ENCODE assay signal across 29 cellular contexts in genomic region chr15:88863412-88863811, GRCh38.
"Had no signal": no experiment of that assay in that cellular context is flagged by ENCODE, and none has a peak within 500 bp of the region (broad histone marks: within the 10 kb centered on the region; RNA-seq: fewer than 3 reads in every experiment).

No MANE protein-coding gene starts in this region.

- H3K4me3 Mint-ChIP-seq: stimulated activated effector memory CD8-positive, alpha-beta T cell treated with anti-CD3 and anti-CD28 coated beads, Interleukin-12 subunit alpha, Interleukin-12 subunit beta, amount 100 ng/mL, for 72 hours; stimulated activated memory B cell treated with anti-CD40 and anti-IgM and Interleukin-4, amounts not matched to agents 10 μg/mL and 1 μg/mL and 100 μg/mL, for 72 hours; stimulated activated naive B cell treated with anti-CD40 and anti-IgM and Interleukin-4, amounts not matched to agents 10 μg/mL and 1 μg/mL and 100 μg/mL, for 72 hours; stimulated activated naive CD8-positive, alpha-beta T cell treated with anti-CD3 and anti-CD28 coated beads, Interleukin-15, amount 100 ng/mL, for 72 hours; stimulated activated naive CD8-positive, alpha-beta T cell treated with anti-CD3 and anti-CD28 coated beads, Interleukin-15, Interleukin-2, amounts not matched to agents 100 ng/mL and 50 ng/mL, for 24 hours; type B pancreatic cell had no signal

- DNase-seq: stimulated activated CD4-positive, alpha-beta T cell treated with anti-CD3 and anti-CD28 coated beads, Interleukin-2, amount 100 ng/mL, for 48 hours; stimulated activated CD4-positive, alpha-beta T cell treated with anti-CD3 and anti-CD28 coated beads, Interleukin-4, amount 100 ng/mL, for 1 hour; stimulated activated CD4-positive, alpha-beta T cell treated with anti-CD3 and anti-CD28 coated beads, Interleukin-4, amount 100 ng/mL, for 24 hours; stimulated activated CD4-positive, alpha-beta T cell treated with anti-CD3 and anti-CD28 coated beads, Interleukin-4, amount 100 ng/mL, for 4 hours; stimulated activated CD8-positive, alpha-beta memory T cell treated with anti-CD3 and anti-CD28 coated beads, Interleukin-4, amount 100 ng/mL, for 48 hours; stimulated activated naive B cell treated with anti-CD40 and anti-IgM and Interleukin-4, amounts not matched to agents 10 μg/mL and 1 μg/mL and 100 μg/mL, for 72 hours; stimulated activated naive CD4-positive, alpha-beta T cell; stimulated activated naive CD4-positive, alpha-beta T cell treated with Interleukin-2 at 50 U/mL for 16 hours; stimulated activated naive CD8-positive, alpha-beta T cell treated with anti-CD3 and anti-CD28 coated beads, Interleukin-15, amount 100 ng/mL, for 72 hours; stimulated activated naive CD8-positive, alpha-beta T cell treated with anti-CD3 and anti-CD28 coated beads, Interleukin-15, Interleukin-2, amounts not matched to agents 100 U/mL and 50 U/mL, for 24 hours; stomach; substantia nigra; testis; thyroid gland; tibial artery; transverse colon; trophoblast cell; upper lobe of left lung; upper lobe of right lung; uterus had no signal

- H3K9me3 ChIP-seq: stomach, suprapubic skin, testis, thoracic aorta, thyroid gland, tibial artery, tibial nerve, transverse colon, upper lobe of left lung, upper lobe of right lung, uterus, vagina had no signal

- H3K36me3 ChIP-seq: stomach, suprapubic skin, thyroid gland, tibial nerve, transverse colon, upper lobe of left lung, upper lobe of right lung, uterus, vagina had no signal

- H3K27me3 ChIP-seq: testis, thyroid gland, tibial artery, tibial nerve, upper lobe of left lung, upper lobe of right lung, uterus, vagina had no signal

- H3K4me1 ChIP-seq: stomach, suprapubic skin, testis, thyroid gland, tibial artery, tibial nerve, transverse colon, upper lobe of left lung, upper lobe of right lung, uterus, vagina had no signal

- H3K36me3 Mint-ChIP-seq: stimulated activated effector memory CD8-positive, alpha-beta T cell treated with anti-CD3 and anti-CD28 coated beads, Interleukin-12 subunit alpha, Interleukin-12 subunit beta, amount 100 ng/mL, for 72 hours; stimulated activated memory B cell treated with anti-CD40 and anti-IgM and Interleukin-4, amounts not matched to agents 10 μg/mL and 1 μg/mL and 100 μg/mL, for 72 hours; stimulated activated naive B cell treated with anti-CD40 and anti-IgM and Interleukin-4, amounts not matched to agents 10 μg/mL and 1 μg/mL and 100 μg/mL, for 72 hours; type B pancreatic cell had no signal

- H3K27ac Mint-ChIP-seq: stimulated activated effector memory CD8-positive, alpha-beta T cell treated with anti-CD3 and anti-CD28 coated beads, Interleukin-12 subunit alpha, Interleukin-12 subunit beta, amount 100 ng/mL, for 72 hours; stimulated activated memory B cell treated with anti-CD40 and anti-IgM and Interleukin-4, amounts not matched to agents 10 μg/mL and 1 μg/mL and 100 μg/mL, for 72 hours; stimulated activated naive B cell treated with anti-CD40 and anti-IgM and Interleukin-4, amounts not matched to agents 10 μg/mL and 1 μg/mL and 100 μg/mL, for 72 hours; stimulated activated naive CD8-positive, alpha-beta T cell treated with anti-CD3 and anti-CD28 coated beads, Interleukin-15, amount 100 ng/mL, for 72 hours; stimulated activated naive CD8-positive, alpha-beta T cell treated with anti-CD3 and anti-CD28 coated beads, Interleukin-15, Interleukin-2, amounts not matched to agents 100 ng/mL and 50 ng/mL, for 24 hours; type B pancreatic cell had no signal

- H3K4me3 ChIP-seq: stomach, suprapubic skin, testis, thoracic aorta, thyroid gland, tibial artery, tibial nerve, transverse colon, upper lobe of left lung, upper lobe of right lung, uterus, vagina had no signal

- H3K27me3 Mint-ChIP-seq: stimulated activated naive CD8-positive, alpha-beta T cell treated with anti-CD3 and anti-CD28 coated beads, Interleukin-15, amount 100 ng/mL, for 72 hours had no signal

- H3K4me1 Mint-ChIP-seq: stimulated activated memory B cell treated with anti-CD40 and anti-IgM and Interleukin-4, amounts not matched to agents 10 μg/mL and 1 μg/mL and 100 μg/mL, for 72 hours; stimulated activated naive B cell treated with anti-CD40 and anti-IgM and Interleukin-4, amounts not matched to agents 10 μg/mL and 1 μg/mL and 100 μg/mL, for 72 hours; stimulated activated naive CD8-positive, alpha-beta T cell treated with anti-CD3 and anti-CD28 coated beads, Interleukin-15, amount 100 ng/mL, for 72 hours had no signal

- ATAC-seq: stimulated activated effector memory CD8-positive, alpha-beta T cell treated with anti-CD3 and anti-CD28 coated beads, Interleukin-12 subunit alpha, Interleukin-12 subunit beta, amount 100 ng/mL, for 72 hours; stimulated activated memory B cell treated with anti-CD40 and anti-IgM and Interleukin-4, amounts not matched to agents 10 μg/mL and 1 μg/mL and 100 μg/mL, for 72 hours; stimulated activated naive B cell treated with anti-CD40 and anti-IgM and Interleukin-4, amounts not matched to agents 10 μg/mL and 1 μg/mL and 100 μg/mL, for 72 hours; stimulated activated naive CD8-positive, alpha-beta T cell treated with anti-CD3 and anti-CD28 coated beads, Interleukin-15, amount 100 ng/mL, for 72 hours; stimulated activated naive CD8-positive, alpha-beta T cell treated with anti-CD3 and anti-CD28 coated beads, Interleukin-15, Interleukin-2, amounts not matched to agents 100 U/mL and 50 U/mL, for 24 hours; upper lobe of right lung had no signal

- H3K27ac ChIP-seq: stomach, suprapubic skin, testis, thoracic aorta, thyroid gland, tibial artery, tibial nerve, transverse colon, upper lobe of left lung, upper lobe of right lung, uterus, vagina had no signal

- FAIRE-seq: urothelium cell line had no signal
